ENCODE assay signal across 8 cellular contexts in the genomic region with DNA sequence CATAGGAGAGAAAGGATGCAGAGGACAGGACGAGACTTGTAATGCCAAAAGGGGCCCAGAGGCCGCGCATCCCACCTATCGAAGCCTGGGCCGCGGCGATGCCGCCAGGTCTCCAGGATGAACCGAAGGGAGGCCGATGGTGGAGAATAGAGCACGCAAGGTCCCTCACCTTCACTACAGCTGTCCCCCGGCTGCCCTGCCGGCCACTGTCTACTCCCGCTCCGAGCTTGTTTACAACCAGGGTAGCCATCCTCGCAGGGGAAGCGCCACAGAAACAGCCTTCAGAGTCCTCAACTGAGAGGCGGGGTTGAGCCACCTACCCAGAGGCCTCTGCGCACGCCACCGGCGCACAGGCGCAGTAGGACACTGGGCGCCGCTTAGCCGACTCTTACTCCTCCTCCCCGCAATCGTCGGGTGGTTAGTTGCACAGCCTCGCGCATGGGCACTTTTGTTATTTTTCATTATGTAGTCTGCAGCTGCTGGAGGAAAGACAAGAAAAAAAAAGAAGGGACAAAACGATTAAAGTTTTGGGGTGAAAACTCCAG. TPM values are rescaled to one million over a fixed set of nuclear protein-coding genes. Genes with fewer than 3 reads are reported as not detected.
DNase-seq lines count a peak whose midpoint lies in the region; ATAC-seq, FAIRE-seq and TF ChIP-seq lines count a peak whose summit lies in the region.

A gene (minus strand): TSS at position 309 of the 545 bp plus-strand sequence. CDS start 59 bp downstream, at position 250.

- H3K27ac ChIP-seq in WERI-Rb-1, result peak within 1 kb of the TSS; percentile 94

- no peak for FAIRE-seq in bronchial epithelial cell (lab: Jason Lieb, UNC)

- H3K36me3 ChIP-seq in WERI-Rb-1 (peaks cover 1% of the 10 kb centered on the region), bronchial epithelial cell (ENCODE audit: control insufficient read depth, insufficient read depth, low read length) (no peaks in the 10 kb centered on the region)

- H3K4me3 ChIP-seq in WERI-Rb-1 (ENCODE audit: low read depth, low read length) (peak within 1 kb of the TSS; percentile 78), bronchial epithelial cell (ENCODE audit: low read depth, low read length) (peak within 1 kb of the TSS; percentile 98)

- TF ChIP-seq CTCF in WERI-Rb-1 (IDR thresholded peaks at IDR 0.05; ENCODE audit: low read depth, low read length) (0 out of 2 replicates have a peak, but pooled peaks have one; percentile 14), bronchial epithelial cell (IDR thresholded peaks at IDR 0.05; ENCODE audit: insufficient read depth, low read length, severe bottlenecking) (no peak)

- H3K27me3 ChIP-seq in WERI-Rb-1 (ENCODE audit: insufficient read depth, low read depth, severe bottlenecking), result no peaks in the 10 kb centered on the region
- no peaks in the 10 kb centered on the region for H3K27me3 ChIP-seq in bronchial epithelial cell (ENCODE audit: control insufficient read depth, insufficient read depth, low read length)

- H3K9me3 ChIP-seq in WERI-Rb-1 (ENCODE audit: severe bottlenecking), result no peaks in the 10 kb centered on the region

- ATAC-seq in GM18907 (IDR thresholded peaks at IDR 0.05; ENCODE audit: unreplicated experiment), result peak; percentile 94
- ATAC-seq in HG03159 (IDR thresholded peaks at IDR 0.05; ENCODE audit: unreplicated experiment), result peak; percentile 93

- DNase-seq in AG08395 (ENCODE audit: low spot score) (peak; percentile 96), NCI-H2227 (lab: John Stamatoyannopoulos, UW; ENCODE audit: unreplicated experiment) (peak; percentile 92), WERI-Rb-1 (peak; percentile 92), bronchial epithelial cell (ENCODE audit: low read depth) (peak; percentile 87), iris pigment epithelial cell (ENCODE audit: low read depth) (peak; percentile 95)
- DNase-seq in stimulated activated CD4-positive, alpha-beta T cell treated with anti-CD3 and anti-CD28 coated beads, Interleukin-12 subunit alpha, Interleukin-12 subunit beta, amount 100 ng/mL, for 24 hours (ENCODE audit: low read depth in 2 of 2), result peak; percentile 82 to 83

RNA-seq across cellular contexts. Expression of the gene that starts here (rescaled TPM):
- 20.5 and 21.4 TPM in 2 replicates for total RNA-seq in bronchial epithelial cell

Comparison
In these comparisons a context has a peak if more than half of its experiments do, and no peak if none do; other contexts are left out.
1. Peak in every context shown above with its lines: DNase-seq, ATAC-seq, H3K4me3 ChIP-seq and H3K27ac ChIP-seq.